9 cellular contexts compared by ENCODE assay signal in genomic region chr7:17773289-17773626, GRCh38.
A peak's percentile ranks its signal among the peaks of the same experiment; 100 is the strongest.
DNase-seq lines count a peak whose midpoint lies in the region; ATAC-seq and TF ChIP-seq lines count a peak whose summit lies in the region.
"Had no signal": no experiment of that assay in that cellular context is flagged by ENCODE, and none has a peak within 500 bp of the region (broad histone marks: within the 10 kb centered on the region; RNA-seq: fewer than 3 reads in every experiment).

No MANE protein-coding gene starts in this region.

- DNase-seq in GF-D8 (lab: John Stamatoyannopoulos, UW) (peak; percentile 25), NB4 (ENCODE audit: low read depth) (peak; percentile 94), cardiac fibroblast (ENCODE audit: low read depth in 2 of 2) (peak; percentile 86 to 96), non-pigmented ciliary epithelial cell (ENCODE audit: low read depth) (peak; percentile 78), NCI-H446 treated with DMSO at 0.1 percent for 48 hours (lab: John Stamatoyannopoulos, UW) (no peak), COR-L47 (lab: John Stamatoyannopoulos, UW) (no peak)
- DNase-seq in activated CD4-positive, alpha-beta T cell treated with anti-CD3 and anti-CD28 coated beads for 48 hours: no peak

- H3K4me3 ChIP-seq in NB4 (ENCODE audit: low read depth, low read length) (no peak overlapping the region), cardiac fibroblast (replicated peaks in 1 of 2; ENCODE audit: low read depth in 2 of 2, low read length in 2 of 2) (no peak overlapping the region)
- H3K4me3 ChIP-seq: tibial artery had no signal

- ATAC-seq in HG02571 (IDR thresholded peaks at IDR 0.05; ENCODE audit: unreplicated experiment): no peak

- no peak for TF ChIP-seq POLR2A in NB4 (IDR thresholded peaks at IDR 0.05; ENCODE audit: extremely low read depth, insufficient read length)

- no peak for TF ChIP-seq CTCF in NB4 (IDR thresholded peaks at IDR 0.05; ENCODE audit: low read depth, low read length)
- TF ChIP-seq CTCF in cardiac fibroblast (IDR thresholded peaks at IDR 0.05; ENCODE audit: low read depth, low read length): no peak

Comparison
In these comparisons a context has a peak if more than half of its experiments do, and no peak if none do; other contexts are left out.
1. DNase-seq: peak in GF-D8 (single experiment), NB4 (single experiment), cardiac fibroblast (2 of 2) and non-pigmented ciliary epithelial cell (single experiment); none in NCI-H446 treated with DMSO at 0.1 percent for 48 hours (single experiment), COR-L47 (single experiment) and activated CD4-positive, alpha-beta T cell treated with anti-CD3 and anti-CD28 coated beads for 48 hours (single experiment).